Comparison of ENCODE assay signal across 18 cellular contexts in the genomic region with DNA sequence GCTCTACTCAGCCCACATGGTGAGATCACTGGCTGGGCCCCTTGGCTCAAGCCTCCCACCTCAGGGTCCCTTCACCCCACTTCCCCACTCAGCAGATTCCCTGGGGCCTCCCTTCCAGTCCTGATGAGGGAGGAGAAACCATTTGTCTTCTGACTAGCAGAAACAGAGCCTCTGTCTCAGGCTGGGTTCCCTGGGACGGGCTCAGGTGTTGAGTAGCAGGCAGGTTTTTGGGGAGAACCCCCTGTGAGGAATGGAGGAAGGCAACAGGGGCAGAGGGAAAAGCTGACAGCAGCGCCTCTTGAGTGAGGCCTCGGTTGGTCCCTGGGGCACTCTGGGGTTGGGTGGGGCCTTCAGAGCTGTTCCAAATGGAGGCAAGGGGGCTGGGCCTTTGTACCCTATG.
A peak's percentile ranks its signal among the peaks of the same experiment; 100 is the strongest.
DNase-seq lines count a peak whose midpoint lies in the region; ATAC-seq lines count a peak whose summit lies in the region.
"Had no signal": no experiment of that assay in that cellular context is flagged by ENCODE, and none has a peak within 500 bp of the region (broad histone marks: within the 10 kb centered on the region; RNA-seq: fewer than 3 reads in every experiment).

No MANE protein-coding gene starts in this region.

- no peaks in the 10 kb centered on the region for H3K36me3 ChIP-seq in BLaER1 treated with 17β-estradiol and CSF1 and Interleukin-3, amounts not matched to agents 10 nM and 100 nM
- H3K36me3 ChIP-seq in SJCRH30 (no peaks in the 10 kb centered on the region), iPS-20b (ENCODE audit: insufficient read depth, low read depth, low read length) (no peaks in the 10 kb centered on the region), skeletal muscle tissue (ENCODE audit: control insufficient read depth in 3 of 3, insufficient read depth in 3 of 3, low read length in 3 of 3) (no peaks in the 10 kb centered on the region)

- H3K27me3 Mint-ChIP-seq in T-helper 2 cell treated with Interferon-gamma antibody and Interleukin-4, amounts not matched to agents 5 μg/mL and 100 μg/mL, for 36 hours (ENCODE audit: low read depth) = no peaks in the 10 kb centered on the region
- H3K27me3 Mint-ChIP-seq: IgD-negative memory B cell had no signal

- H3K27ac ChIP-seq in BLaER1 treated with 17β-estradiol and CSF1 and Interleukin-3, amounts not matched to agents 10 nM and 100 nM = no peak overlapping the region
- H3K27ac ChIP-seq in SJCRH30 (peak overlapping the region; percentile 82), iPS-20b (ENCODE audit: low read length) (peak overlapping the region; percentile 62), skeletal muscle tissue (ENCODE audit: low read depth, low read length) (no peak overlapping the region)
- H3K27ac ChIP-seq: RWPE1 had no signal

- H3K9ac ChIP-seq in BLaER1 treated with 17β-estradiol and CSF1 and Interleukin-3, amounts not matched to agents 10 nM and 100 nM = no peak overlapping the region
- H3K9ac ChIP-seq in iPS-20b (ENCODE audit: low read depth, low read length) (peak overlapping the region; percentile 42; the same call in 1 of the 2 replicates), skeletal muscle tissue (ENCODE audit: low read depth in 1 of 3, low read length in 3 of 3) (peak overlapping the region in 1 of 3 donors; percentile 1)

- no peaks in the 10 kb centered on the region for H3K36me3 Mint-ChIP-seq in T-helper 2 cell treated with Interferon-gamma antibody and Interleukin-4, amounts not matched to agents 5 μg/mL and 100 μg/mL, for 36 hours (ENCODE audit: low read depth)
- H3K36me3 Mint-ChIP-seq: CD4-positive, alpha-beta memory T cell; IgD-negative memory B cell had no signal

- DNase-seq in SJCRH30 (no peak), NCI-H1092 treated with DMSO at 0.1 percent for 48 hours (lab: John Stamatoyannopoulos, UW) (no peak)
- DNase-seq in T-helper 2 cell treated with Interferon-gamma antibody and Interleukin-4, amounts not matched to agents 5 μg/mL and 100 μg/mL, for 36 hours (ENCODE audit: low spot score) = no peak
- DNase-seq: Calu3; CD4-positive, alpha-beta memory T cell; DMS53; Kasumi-1; MM.1S; NCI-H187 treated with DMSO at 0.1 percent for 48 hours; NCI-H446; NCI-H69; NK-92 treated with Interleukin-12 subunit alpha and Interleukin-12 subunit beta, amount 100 ng/mL, for 24 hours had no signal

- no peaks in the 10 kb centered on the region for H3K4me1 Mint-ChIP-seq in T-helper 2 cell treated with Interferon-gamma antibody and Interleukin-4, amounts not matched to agents 5 μg/mL and 100 μg/mL, for 36 hours (ENCODE audit: low read depth)
- H3K4me1 Mint-ChIP-seq: CD4-positive, alpha-beta memory T cell; IgD-negative memory B cell had no signal

- H4K20me1 ChIP-seq in BLaER1 treated with 17β-estradiol and CSF1 and Interleukin-3, amounts not matched to agents 10 nM and 100 nM = no peaks in the 10 kb centered on the region

- peaks cover 0 to 29% (median 17%) of the 10 kb centered on the region in 10 experiments; a peak in 12 of 20 replicates for H3K4me1 ChIP-seq in BLaER1 treated with 17β-estradiol and CSF1 and Interleukin-3, amounts not matched to agents 10 nM and 100 nM
- peaks cover 22% of the 10 kb centered on the region for H3K4me1 ChIP-seq in SJCRH30
- peaks cover 25% of the 10 kb centered on the region for H3K4me1 ChIP-seq in iPS-20b (ENCODE audit: insufficient read depth, low read length)
- H3K4me1 ChIP-seq in skeletal muscle tissue (ENCODE audit: control insufficient read depth in 3 of 3, insufficient read depth in 3 of 3, low read length in 3 of 3) = peaks cover 12 to 16% (median 15%) of the 10 kb centered on the region in 3 donors

- H3K4me3 ChIP-seq in BLaER1 treated with 17β-estradiol and CSF1 and Interleukin-3, amounts not matched to agents 10 nM and 100 nM = no peak overlapping the region
- H3K4me3 ChIP-seq in SJCRH30 (no peak overlapping the region), iPS-20b (ENCODE audit: low read length) (peak overlapping the region; percentile 54; the same call in 1 of the 2 replicates), skeletal muscle tissue (ENCODE audit: low read length in 3 of 3) (peak overlapping the region in 2 of 3 donors; percentile 0 to 13)

- H3K4me2 ChIP-seq in BLaER1 treated with 17β-estradiol and CSF1 and Interleukin-3, amounts not matched to agents 10 nM and 100 nM = peak overlapping the region in 8 of 11 experiments; percentile 24 to 71 (median 56); a peak in 15 of 22 replicates

- ATAC-seq in GM18873 (IDR thresholded peaks at IDR 0.05; ENCODE audit: low FRiP score, unreplicated experiment) = no peak

- H3K9me3 ChIP-seq in BLaER1 treated with 17β-estradiol and CSF1 and Interleukin-3, amounts not matched to agents 10 nM and 100 nM (replicated peaks in 1 of 11) = no peaks in the 10 kb centered on the region
- H3K9me3 ChIP-seq in SJCRH30 (replicated peaks) (no peaks in the 10 kb centered on the region), iPS-20b (ENCODE audit: insufficient read depth, low read depth, low read length) (no peaks in the 10 kb centered on the region), skeletal muscle tissue (ENCODE audit: control insufficient read depth in 3 of 3, low read length in 3 of 3) (no peaks in the 10 kb centered on the region)

- no peaks in the 10 kb centered on the region for H3K9me3 Mint-ChIP-seq in T-helper 2 cell treated with Interferon-gamma antibody and Interleukin-4, amounts not matched to agents 5 μg/mL and 100 μg/mL, for 36 hours
- H3K9me3 Mint-ChIP-seq: CD4-positive, alpha-beta memory T cell had no signal

- H3K27ac Mint-ChIP-seq in T-helper 2 cell treated with Interferon-gamma antibody and Interleukin-4, amounts not matched to agents 5 μg/mL and 100 μg/mL, for 36 hours = no peak overlapping the region
- H3K27ac Mint-ChIP-seq: CD4-positive, alpha-beta memory T cell; IgD-negative memory B cell had no signal

- H3K4me3 Mint-ChIP-seq in T-helper 2 cell treated with Interferon-gamma antibody and Interleukin-4, amounts not matched to agents 5 μg/mL and 100 μg/mL, for 36 hours = no peak overlapping the region
- H3K4me3 Mint-ChIP-seq: CD4-positive, alpha-beta memory T cell; IgD-negative memory B cell had no signal

- H3K27me3 ChIP-seq in BLaER1 treated with 17β-estradiol and CSF1 and Interleukin-3, amounts not matched to agents 10 nM and 100 nM = no peaks in the 10 kb centered on the region
- H3K27me3 ChIP-seq in SJCRH30 (no peaks in the 10 kb centered on the region), iPS-20b (ENCODE audit: insufficient read depth, low read length) (no peaks in the 10 kb centered on the region), skeletal muscle tissue (ENCODE audit: control insufficient read depth in 3 of 3, insufficient read depth in 3 of 3, low read length in 3 of 3) (no peaks in the 10 kb centered on the region)

Comparison
In these comparisons a context has a peak if more than half of its experiments do, and no peak if none do; other contexts are left out.
1. H3K27ac ChIP-seq: peak in SJCRH30 (single experiment) and iPS-20b (single experiment); none in BLaER1 treated with 17β-estradiol and CSF1 and Interleukin-3, amounts not matched to agents 10 nM and 100 nM (0 of 11) and skeletal muscle tissue (single experiment).
2. H3K4me3 ChIP-seq: peak in iPS-20b (single experiment) and skeletal muscle tissue (2 of 3); none in BLaER1 treated with 17β-estradiol and CSF1 and Interleukin-3, amounts not matched to agents 10 nM and 100 nM (0 of 10) and SJCRH30 (single experiment).